Comparison of ENCODE assay signal across 7 cellular contexts in genomic region chr20:52494244-52494643, GRCh38.
DNase-seq lines count a peak whose midpoint lies in the region; TF ChIP-seq lines count a peak whose summit lies in the region.

No MANE protein-coding gene starts in this region.

- H3K4me3 ChIP-seq in hepatocyte (no peak overlapping the region), Peyer's patch (no peak overlapping the region)

- 53% methylated on average over 13 of the region's 13 CpGs for WGBS in hepatocyte (ENCODE audit: low lambda C conversion rate, missing lambda C conversion rate)

- no peak overlapping the region for H3K27ac ChIP-seq in hepatocyte
- H3K27ac ChIP-seq in Peyer's patch, result no peak overlapping the region

- H4K20me1 ChIP-seq in hepatocyte (ENCODE audit: insufficient read depth, poor library complexity, severe bottlenecking), result no peaks in the 10 kb centered on the region

- no peaks in the 10 kb centered on the region for H3K9me2 ChIP-seq in hepatocyte (replicated peaks; ENCODE audit: insufficient read depth)

- H3K4me1 ChIP-seq in hepatocyte (ENCODE audit: insufficient read depth) (no peaks in the 10 kb centered on the region), Peyer's patch (no peaks in the 10 kb centered on the region)

- H3K36me3 ChIP-seq in hepatocyte (replicated peaks; ENCODE audit: insufficient read depth, low read depth) (no peaks in the 10 kb centered on the region), Peyer's patch (no peaks in the 10 kb centered on the region)

- DNase-seq in NCI-H2227 treated with DMSO at 0.1 percent for 48 hours (lab: John Stamatoyannopoulos, UW) (peak; percentile 22), hepatocyte (ENCODE audit: low spot score) (peak; percentile 34), NCI-H1092 (lab: John Stamatoyannopoulos, UW) (no peak), GM20000 (ENCODE audit: low spot score) (no peak), Peyer's patch (no peak)
- peak; percentile 59 for DNase-seq in activated CD8-positive, alpha-beta memory T cell treated with anti-CD3 and anti-CD28 coated beads, Interleukin-2, amount 50 U/mL, for 4 hours
- DNase-seq in stimulated activated CD8-positive, alpha-beta memory T cell treated with anti-CD3 and anti-CD28 coated beads, Interleukin-4, amount 100 ng/mL, for 4 hours (ENCODE audit: low read depth in 2 of 2, low spot score in 1 of 2), result peak; percentile 14 to 40

- no peak for TF ChIP-seq POLR2A in Peyer's patch (IDR thresholded peaks at IDR 0.05)

- H3K4me2 ChIP-seq in hepatocyte, result peak overlapping the region; percentile 68

- TF ChIP-seq CTCF in hepatocyte (IDR thresholded peaks at IDR 0.05; ENCODE audit: poor library complexity) (no peak), GM20000 (IDR thresholded peaks at IDR 0.05; ENCODE audit: extremely low read depth, missing control alignments) (no peak), Peyer's patch (IDR thresholded peaks at IDR 0.05) (no peak)

- H3K27me3 ChIP-seq in hepatocyte (no peaks in the 10 kb centered on the region), Peyer's patch (no peaks in the 10 kb centered on the region)

- no peaks in the 10 kb centered on the region for H3K79me2 ChIP-seq in hepatocyte

- H2AFZ ChIP-seq in hepatocyte, result no peak overlapping the region

- no peaks in the 10 kb centered on the region for H3K9me3 ChIP-seq in hepatocyte (ENCODE audit: low read depth)
- no peaks in the 10 kb centered on the region for H3K9me3 ChIP-seq in Peyer's patch

Comparison
In these comparisons a context has a peak if more than half of its experiments do, and no peak if none do; other contexts are left out.
1. DNase-seq: peak in NCI-H2227 treated with DMSO at 0.1 percent for 48 hours (single experiment), activated CD8-positive, alpha-beta memory T cell treated with anti-CD3 and anti-CD28 coated beads, Interleukin-2, amount 50 U/mL, for 4 hours (single experiment), hepatocyte (single experiment) and stimulated activated CD8-positive, alpha-beta memory T cell treated with anti-CD3 and anti-CD28 coated beads, Interleukin-4, amount 100 ng/mL, for 4 hours (2 of 2); none in NCI-H1092 (single experiment), GM20000 (single experiment) and Peyer's patch (0 of 3).